ENCODE assay signal across 8 cellular contexts in the genomic region with DNA sequence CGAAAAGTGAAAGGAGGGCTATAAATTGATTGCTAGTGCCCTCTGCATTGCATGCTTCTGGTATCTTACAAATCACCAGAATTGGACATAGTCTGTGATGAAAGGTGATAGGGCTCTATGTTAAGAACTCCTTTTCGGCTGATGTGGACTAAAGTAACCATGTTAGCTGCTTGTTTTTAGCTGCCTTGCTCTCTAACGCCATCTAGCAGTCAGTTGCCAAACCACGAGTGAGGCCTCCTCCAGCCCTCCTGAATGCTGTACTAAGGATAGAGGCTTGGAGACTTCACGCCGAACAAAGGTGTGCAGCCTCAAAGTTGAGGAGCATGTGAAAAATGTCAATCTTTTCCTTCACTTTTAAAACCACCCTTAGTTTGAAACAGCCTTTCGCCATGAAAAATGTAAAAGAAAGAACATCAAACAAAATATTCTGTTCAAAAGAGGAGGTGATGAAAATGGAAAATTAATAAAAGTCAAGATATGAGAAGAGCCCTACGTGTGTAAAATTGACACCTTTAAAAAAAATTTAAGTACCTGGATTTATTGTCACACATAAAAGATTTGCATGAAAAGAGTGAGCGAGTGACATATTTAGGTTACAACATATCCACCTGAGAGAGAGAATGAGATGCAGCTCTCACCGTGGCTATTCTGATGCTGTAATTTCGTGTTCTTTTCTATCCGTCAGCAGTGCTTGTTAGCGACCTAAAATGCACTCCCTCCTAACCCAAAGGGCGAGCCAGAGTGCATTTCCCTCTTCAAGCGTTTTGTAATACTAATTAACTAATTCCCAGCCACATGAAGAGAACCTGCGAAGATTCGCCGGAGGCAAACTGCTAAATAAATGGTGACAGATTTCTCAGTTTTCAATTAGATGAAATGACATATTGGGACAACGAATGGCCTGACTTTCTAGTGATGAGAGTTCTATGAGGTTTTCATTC. TPM values are rescaled to one million over a fixed set of nuclear protein-coding genes. Genes with fewer than 3 reads are reported as not detected.
DNase-seq lines count a peak whose midpoint lies in the region; ATAC-seq and TF ChIP-seq lines count a peak whose summit lies in the region.

No MANE protein-coding gene starts in this region.

- H3K36me3 ChIP-seq in CD8-positive, alpha-beta T cell (ENCODE audit: insufficient read depth, low read length) = no peaks in the 10 kb centered on the region
- H3K36me3 ChIP-seq in naive thymus-derived CD4-positive, alpha-beta T cell (ENCODE audit: control insufficient read depth in 2 of 3, insufficient read depth in 3 of 3, low read length in 3 of 3) = no peaks in the 10 kb centered on the region

- H3K36me3 Mint-ChIP-seq in CD8-positive, alpha-beta T cell = no peaks in the 10 kb centered on the region
- no peaks in the 10 kb centered on the region for H3K36me3 Mint-ChIP-seq in naive thymus-derived CD4-positive, alpha-beta T cell

- H3K4me3 ChIP-seq in CD8-positive, alpha-beta T cell (ENCODE audit: low read depth, low read length) = no peak overlapping the region
- no peak overlapping the region for H3K4me3 ChIP-seq in epithelial cell of esophagus (ENCODE audit: low read length)
- H3K4me3 ChIP-seq in naive thymus-derived CD4-positive, alpha-beta T cell (ENCODE audit: low read length) = no peak overlapping the region

- POLR2A ChIA-PET in CD8-positive, alpha-beta T cell (lab: Charles Lee) = no interaction called here
- POLR2A ChIA-PET in naive thymus-derived CD4-positive, alpha-beta T cell (lab: Charles Lee) = no interaction called here

- H3K9me3 Mint-ChIP-seq in CD8-positive, alpha-beta T cell = no peaks in the 10 kb centered on the region
- H3K9me3 Mint-ChIP-seq in naive thymus-derived CD4-positive, alpha-beta T cell = no peaks in the 10 kb centered on the region

- intact Hi-C loops in CD8-positive, alpha-beta T cell (cut with DNase I, micrococcal nuclease) = no loop called here
- intact Hi-C loops in naive thymus-derived CD4-positive, alpha-beta T cell (cut with micrococcal nuclease) = no loop called here

- H3K27ac ChIP-seq in CD8-positive, alpha-beta T cell (ENCODE audit: low read depth, low read length) = no peak overlapping the region
- no peak overlapping the region for H3K27ac ChIP-seq in naive thymus-derived CD4-positive, alpha-beta T cell (ENCODE audit: low read depth, low read length)

- H3K27me3 Mint-ChIP-seq in CD8-positive, alpha-beta T cell (ENCODE audit: low read depth) = peaks cover 3% of the 10 kb centered on the region
- peaks cover 0 to 4% (median 0%) of the 10 kb centered on the region in 5 donors for H3K27me3 Mint-ChIP-seq in naive thymus-derived CD4-positive, alpha-beta T cell

- peak in 4 of 7 experiments; percentile 1 to 22 (median 9) for DNase-seq in CD8-positive, alpha-beta T cell
- DNase-seq in NCI-H2107 treated with DMSO at 0.1 percent for 48 hours (lab: John Stamatoyannopoulos, UW; ENCODE audit: unreplicated experiment) (peak; percentile 51), epithelial cell of esophagus (ENCODE audit: low read depth) (peak; percentile 64)
- peak; percentile 19 for DNase-seq in activated CD4-positive, alpha-beta T cell treated with anti-CD3 and anti-CD28 coated beads, Interleukin-2, amount 50 U/mL, for 1 hour
- DNase-seq in naive thymus-derived CD4-positive, alpha-beta T cell = peak in 4 of 9 donors; percentile 3 to 30 (median 12)
- no peak for DNase-seq in activated CD4-positive, CD25-positive, alpha-beta regulatory T cell (lab: John Stamatoyannopoulos, UW)

- H3K27ac Mint-ChIP-seq in CD8-positive, alpha-beta T cell = no peak overlapping the region
- H3K27ac Mint-ChIP-seq in naive thymus-derived CD4-positive, alpha-beta T cell = peak overlapping the region in 1 of 9 donors; percentile 28

- no peak overlapping the region for H3K4me3 Mint-ChIP-seq in CD8-positive, alpha-beta T cell
- no peak overlapping the region for H3K4me3 Mint-ChIP-seq in naive thymus-derived CD4-positive, alpha-beta T cell

- no peaks in the 10 kb centered on the region for H3K9me3 ChIP-seq in CD8-positive, alpha-beta T cell (ENCODE audit: low read length)
- H3K9me3 ChIP-seq in naive thymus-derived CD4-positive, alpha-beta T cell (ENCODE audit: control insufficient read depth in 2 of 3, low read length in 3 of 3) = no peaks in the 10 kb centered on the region

- no peak for ATAC-seq in CD8-positive, alpha-beta T cell
- ATAC-seq in GM19025 (IDR thresholded peaks at IDR 0.05; ENCODE audit: low read depth, unreplicated experiment) (peak; percentile 83), HG03103 (IDR thresholded peaks at IDR 0.05; ENCODE audit: low read depth, unreplicated experiment) (peak; percentile 87)
- ATAC-seq in naive thymus-derived CD4-positive, alpha-beta T cell = peak; percentile 44

- no peaks in the 10 kb centered on the region for H3K4me1 Mint-ChIP-seq in CD8-positive, alpha-beta T cell (ENCODE audit: low read depth)
- peaks cover 0 to 4% (median 0%) of the 10 kb centered on the region in 7 donors for H3K4me1 Mint-ChIP-seq in naive thymus-derived CD4-positive, alpha-beta T cell

- H3K4me1 ChIP-seq in CD8-positive, alpha-beta T cell (ENCODE audit: insufficient read depth, low read length) = no peaks in the 10 kb centered on the region
- H3K4me1 ChIP-seq in naive thymus-derived CD4-positive, alpha-beta T cell (ENCODE audit: control insufficient read depth in 2 of 2, insufficient read depth in 2 of 2, low read length in 2 of 2) = no peaks in the 10 kb centered on the region

- CTCF ChIA-PET in CD8-positive, alpha-beta T cell (lab: Charles Lee) = interaction anchor here (0.9 kb wide), 1 partner anchor 13 kb away, joined by 3 read pairs; no protein-coding TSS in a partner anchor
- CTCF ChIA-PET in naive thymus-derived CD4-positive, alpha-beta T cell (lab: Charles Lee) = no interaction called here

- no peaks in the 10 kb centered on the region for H3K27me3 ChIP-seq in CD8-positive, alpha-beta T cell (ENCODE audit: insufficient read depth, low read length)
- H3K27me3 ChIP-seq in naive thymus-derived CD4-positive, alpha-beta T cell (ENCODE audit: control insufficient read depth in 2 of 2, insufficient read depth in 2 of 2, low read length in 2 of 2) = no peaks in the 10 kb centered on the region

- TF ChIP-seq CTCF in CD8-positive, alpha-beta T cell (IDR thresholded peaks at IDR 0.05) = peak; percentile 32
- peak; percentile 91 for TF ChIP-seq CTCF in epithelial cell of esophagus (IDR thresholded peaks at IDR 0.05; ENCODE audit: insufficient read depth, low read depth, low read length, missing control alignments)

RNA-seq across cellular contexts. Expression of gene LRRC53, which starts 8.0 kb away (rescaled TPM):
- not detected for total RNA-seq in CD8-positive, alpha-beta T cell
- total RNA-seq in naive thymus-derived CD4-positive, alpha-beta T cell = not detected
- not detected for polyA plus RNA-seq in naive thymus-derived CD4-positive, alpha-beta T cell

Comparison
In these comparisons a context has a peak if more than half of its experiments do, and no peak if none do; other contexts are left out.
1. DNase-seq: peak in CD8-positive, alpha-beta T cell (4 of 7), NCI-H2107 treated with DMSO at 0.1 percent for 48 hours (single experiment), activated CD4-positive, alpha-beta T cell treated with anti-CD3 and anti-CD28 coated beads, Interleukin-2, amount 50 U/mL, for 1 hour (single experiment) and epithelial cell of esophagus (single experiment); none in activated CD4-positive, CD25-positive, alpha-beta regulatory T cell (0 of 4).